Comparison of ENCODE assay signal across 8 cellular contexts in the genomic region with DNA sequence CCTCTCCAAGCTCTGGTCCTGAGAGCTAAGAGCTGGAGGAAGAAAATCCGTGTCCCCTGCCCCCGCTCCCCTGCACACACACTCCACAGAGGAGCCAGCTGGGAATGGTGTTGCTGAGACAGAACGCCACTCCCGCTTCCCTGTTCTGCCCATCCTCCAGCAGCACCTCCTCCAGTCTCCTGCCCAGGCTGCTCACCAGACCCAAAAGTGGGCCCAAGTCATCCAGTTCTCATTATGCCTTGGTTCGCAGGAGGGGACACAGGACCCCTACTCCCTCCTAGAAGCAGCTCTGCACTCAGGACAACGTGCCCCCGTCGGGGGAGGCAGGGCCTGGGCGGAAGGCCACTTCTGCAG. TPM values are rescaled to one million over a fixed set of nuclear protein-coding genes. Genes with fewer than 3 reads are reported as not detected.
A peak's percentile ranks its signal among the peaks of the same experiment; 100 is the strongest.
DNase-seq lines count a peak whose midpoint lies in the region; ATAC-seq and TF ChIP-seq lines count a peak whose summit lies in the region.

No MANE protein-coding gene starts in this region.

- H3K4me3 ChIP-seq in ACC112 (ENCODE audit: low read depth, low read length) = peak overlapping the region; percentile 98
- peak overlapping the region; percentile 93 for H3K4me3 ChIP-seq in astrocyte of the cerebellum (ENCODE audit: low read depth, low read length)

- H3K27ac Mint-ChIP-seq in HFFc6 = peak overlapping the region; percentile 97

- peaks cover 8% of the 10 kb centered on the region for H3K27me3 ChIP-seq in ACC112 (ENCODE audit: insufficient read depth, low read length)
- no peaks in the 10 kb centered on the region for H3K27me3 ChIP-seq in layer of hippocampus (ENCODE audit: control insufficient read depth, insufficient read depth, low read length)

- in situ Hi-C loops in astrocyte of the cerebellum (cut with HindIII; ENCODE audit: low sequenced_read_pairs) = no loop called here

- peaks cover 32% of the 10 kb centered on the region for H3K4me1 Mint-ChIP-seq in HFFc6 (ENCODE audit: low read depth)

- TF ChIP-seq CTCF in HFFc6 (IDR thresholded peaks at IDR 0.05) = no peak
- TF ChIP-seq CTCF in astrocyte of the cerebellum (IDR thresholded peaks at IDR 0.05; ENCODE audit: low read depth, low read length, missing control alignments) = no peak

- DNase-seq in HFFc6 = no peak
- DNase-seq in astrocyte of the cerebellum (ENCODE audit: low read depth) = no peak
- peak in 6 of 49 donors; percentile 31 to 73 (median 44) for DNase-seq in substantia nigra (lab: John Stamatoyannopoulos, UW)
- DNase-seq in ecto neural progenitor cell (ENCODE audit: low spot score) = no peak

- H3K27ac ChIP-seq in ACC112 (ENCODE audit: low read depth, low read length) = peak overlapping the region; percentile 73
- peak overlapping the region; percentile 98 for H3K27ac ChIP-seq in layer of hippocampus (ENCODE audit: low read depth, low read length)
- peak overlapping the region; percentile 88 for H3K27ac ChIP-seq in substantia nigra (ENCODE audit: low read depth, low read length, poor library complexity, severe bottlenecking)

- H3K4me1 ChIP-seq in ACC112 (ENCODE audit: control insufficient read depth, insufficient read depth, low read length, unreplicated experiment) = peaks cover 34% of the 10 kb centered on the region

- H3K79me2 ChIP-seq in ACC112 (ENCODE audit: control insufficient read depth, insufficient read depth, low read length, unreplicated experiment) = peaks cover 27% of the 10 kb centered on the region

- H3K36me3 Mint-ChIP-seq in HFFc6 (ENCODE audit: low read depth) = peaks cover 4% of the 10 kb centered on the region; the same call in 1 of the 2 replicates

- H3K9me3 Mint-ChIP-seq in HFFc6 = no peaks in the 10 kb centered on the region

- peaks cover 7% of the 10 kb centered on the region for H3K27me3 Mint-ChIP-seq in HFFc6 (ENCODE audit: insufficient read depth)

- H3K36me3 ChIP-seq in ACC112 (ENCODE audit: insufficient read depth, low read length) = peaks cover 3% of the 10 kb centered on the region; the same call in 1 of the 2 replicates

- H2AFZ ChIP-seq in ACC112 (ENCODE audit: low read length, unreplicated experiment) = no peak overlapping the region

- ATAC-seq in GM19397 (IDR thresholded peaks at IDR 0.05; ENCODE audit: unreplicated experiment) (no peak), HG03139 (IDR thresholded peaks at IDR 0.05; ENCODE audit: unreplicated experiment) (no peak)

- H3K4me3 Mint-ChIP-seq in HFFc6 = peak overlapping the region; percentile 96

RNA-seq across cellular contexts. Expression of a gene that starts 0.9 kb away (rescaled TPM):
- total RNA-seq in HFFc6 (2021; fragmentation: NEBNext Ultra II Directional; extraction: Animal tissue kit (Norgen Biotek cat#: 25700)) = 10 to 100 TPM; 12.0 to 14.9 (median 13.4) TPM

RNA-seq across cellular contexts. Expression of a gene that starts 5.5 kb away (rescaled TPM):
- 10 to 100 TPM; 16.6 to 31.3 (median 19.4) TPM for total RNA-seq in HFFc6 (2021; fragmentation: NEBNext Ultra II Directional; extraction: Animal tissue kit (Norgen Biotek cat#: 25700))

RNA-seq across cellular contexts. Expression of a gene that starts 34.3 kb away (rescaled TPM):
- total RNA-seq in HFFc6 (2021; fragmentation: NEBNext Ultra II Directional; extraction: Animal tissue kit (Norgen Biotek cat#: 25700)) = 10 to 100 TPM; 22.6 to 25.8 (median 23.6) TPM

RNA-seq across cellular contexts. Expression of a gene that starts 34.6 kb away (rescaled TPM):
- 10 to 100 TPM; 38.7 to 54.8 (median 46.9) TPM for total RNA-seq in HFFc6 (2021; fragmentation: NEBNext Ultra II Directional; extraction: Animal tissue kit (Norgen Biotek cat#: 25700))
